In genomic region chr16:52574105-52574437, GRCh38 we compare ENCODE assay signal across 14 cellular contexts. TPM values are rescaled to one million over a fixed set of nuclear protein-coding genes. Genes with fewer than 3 reads are reported as not detected.
DNase-seq lines count a peak whose midpoint lies in the region; ATAC-seq and TF ChIP-seq lines count a peak whose summit lies in the region.
"Had no signal": no experiment of that assay in that cellular context is flagged by ENCODE, and none has a peak within 500 bp of the region (broad histone marks: within the 10 kb centered on the region; RNA-seq: fewer than 3 reads in every experiment).

No MANE protein-coding gene starts in this region.

- H3K4me1 ChIP-seq in hepatocyte (ENCODE audit: insufficient read depth): peaks cover 17% of the 10 kb centered on the region
- H3K4me1 ChIP-seq in muscle layer of duodenum (ENCODE audit: control insufficient read depth in 1 of 2, insufficient read depth in 2 of 2, low read length in 2 of 2): peaks cover 0 to 3% of the 10 kb centered on the region in 2 donors
- H3K4me1 ChIP-seq: HAP-1 had no signal

- H3K27me3 ChIP-seq in hepatocyte (no peaks in the 10 kb centered on the region), muscle layer of duodenum (ENCODE audit: low read depth, low read length) (no peaks in the 10 kb centered on the region)

- DNase-seq in hepatocyte (ENCODE audit: low spot score): no peak
- no peak for DNase-seq in stimulated activated naive CD4-positive, alpha-beta T cell treated with Interleukin-2 at 50 U/mL for 16 hours (lab: John Stamatoyannopoulos, UW)
- DNase-seq: KBM-7, NCI-H1417 treated with DMSO at 0.1 percent for 48 hours, NCI-H2081, Right ventricle myocardium superior, SK-N-SH had no signal

- ATAC-seq in GM19395 (IDR thresholded peaks at IDR 0.05; ENCODE audit: unreplicated experiment) (peak; percentile 4), HG02678 (IDR thresholded peaks at IDR 0.05; ENCODE audit: unreplicated experiment) (no peak), HG03378 (IDR thresholded peaks at IDR 0.05; ENCODE audit: unreplicated experiment) (no peak)

- no peaks in the 10 kb centered on the region for H4K20me1 ChIP-seq in hepatocyte (ENCODE audit: insufficient read depth, poor library complexity, severe bottlenecking)

- H3K9me2 ChIP-seq in hepatocyte (replicated peaks; ENCODE audit: insufficient read depth): no peaks in the 10 kb centered on the region
- H3K9me2 ChIP-seq: SK-N-SH had no signal

- H3K4me2 ChIP-seq in hepatocyte: peak overlapping the region; percentile 47
- H3K4me2 ChIP-seq: SK-N-SH had no signal

- H3K4me3 ChIP-seq in hepatocyte (no peak overlapping the region), muscle layer of duodenum (ENCODE audit: low read depth in 1 of 2, low read length in 2 of 2) (no peak overlapping the region)
- H3K4me3 ChIP-seq: HAP-1 had no signal

- H3K9me3 ChIP-seq in hepatocyte (ENCODE audit: low read depth) (no peaks in the 10 kb centered on the region), muscle layer of duodenum (ENCODE audit: control insufficient read depth in 1 of 2, low read length in 2 of 2) (no peaks in the 10 kb centered on the region)
- H3K9me3 ChIP-seq: HAP-1, SK-N-SH had no signal

- H2AFZ ChIP-seq in hepatocyte: no peak overlapping the region

- WGBS in hepatocyte (ENCODE audit: low lambda C conversion rate, missing lambda C conversion rate): 70% methylated on average over 2 of the region's 2 CpGs

- TF ChIP-seq CTCF in 22Rv1 (IDR thresholded peaks at IDR 0.05) (no peak), hepatocyte (IDR thresholded peaks at IDR 0.05; ENCODE audit: poor library complexity) (no peak)

- H3K27ac ChIP-seq in 22Rv1: peak overlapping the region; percentile 95
- H3K27ac ChIP-seq in hepatocyte: peak overlapping the region; percentile 96
- H3K27ac ChIP-seq in muscle layer of duodenum (ENCODE audit: low read length): peak overlapping the region; percentile 56
- H3K27ac ChIP-seq: C4-2B had no signal

- no peaks in the 10 kb centered on the region for H3K79me2 ChIP-seq in hepatocyte

- H3K36me3 ChIP-seq in hepatocyte (replicated peaks; ENCODE audit: insufficient read depth, low read depth): no peaks in the 10 kb centered on the region
- no peaks in the 10 kb centered on the region for H3K36me3 ChIP-seq in muscle layer of duodenum (ENCODE audit: control insufficient read depth in 1 of 2, insufficient read depth in 2 of 2, low read length in 2 of 2)
- H3K36me3 ChIP-seq: HAP-1 had no signal

RNA-seq across cellular contexts. Expression of gene TOX3, which starts 27.1 kb away (rescaled TPM):
- total RNA-seq in hepatocyte: 9.4 and 11.8 TPM in 2 replicates
- 23.6 and 38.1 TPM in 2 replicates for polyA plus RNA-seq in hepatocyte
- total RNA-seq: Right ventricle myocardium superior had no signal
- polyA plus RNA-seq: SK-N-SH had no signal
